ENCODE assay signal across 28 cellular contexts in the genomic region with DNA sequence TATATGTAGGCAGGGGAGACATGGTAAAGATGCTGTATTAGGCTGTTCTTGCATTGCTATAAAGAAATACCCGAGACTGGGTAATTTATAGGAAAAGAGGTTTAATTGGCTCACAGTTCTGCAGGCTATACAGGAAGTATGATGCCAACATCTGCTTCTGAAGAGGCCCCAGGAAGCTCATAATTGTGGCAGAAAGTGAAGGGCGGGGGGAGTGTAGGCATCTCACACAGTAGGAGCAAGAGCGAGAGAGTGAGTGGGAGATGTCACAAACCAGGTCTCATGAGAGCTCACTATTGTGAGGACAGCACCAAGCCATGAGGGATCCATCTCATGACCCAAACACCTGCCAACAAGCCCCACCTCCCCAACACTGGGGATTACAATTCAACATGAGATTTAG. TPM values are rescaled to one million over a fixed set of nuclear protein-coding genes. Genes with fewer than 3 reads are reported as not detected.
DNase-seq lines count a peak whose midpoint lies in the region; ATAC-seq and TF ChIP-seq lines count a peak whose summit lies in the region.
"Had no signal": no experiment of that assay in that cellular context is flagged by ENCODE, and none has a peak within 500 bp of the region (broad histone marks: within the 10 kb centered on the region; RNA-seq: fewer than 3 reads in every experiment).

No MANE protein-coding gene starts in this region.

- H3K9ac ChIP-seq in SK-N-SH (no peak overlapping the region), smooth muscle cell (ENCODE audit: low read depth) (no peak overlapping the region)

- intact Hi-C loops in activated CD8-positive, alpha-beta T cell treated with anti-CD3 and anti-CD28 coated beads for 36 hours (cut with micrococcal nuclease): no loop called here
- intact Hi-C loops in CD8-positive, alpha-beta T cell (cut with DNase I, micrococcal nuclease): loop anchor here in 1 of 2 experiments (5.0 kb wide), 1 partner anchor 34 kb away; no protein-coding TSS in a partner anchor

- WGBS in SK-N-SH (ENCODE audit: low lambda C conversion rate): 98% methylated on average over 3 of the region's 3 CpGs
- WGBS in smooth muscle cell (ENCODE audit: low lambda C conversion rate): 96% methylated on average over 3 of the region's 3 CpGs

- no peaks in the 10 kb centered on the region for H3K9me2 ChIP-seq in SK-N-SH

- peaks cover 64% of the 10 kb centered on the region for H3K4me1 Mint-ChIP-seq in activated CD8-positive, alpha-beta T cell treated with anti-CD3 and anti-CD28 coated beads for 36 hours (ENCODE audit: low read depth)
- H3K4me1 Mint-ChIP-seq in activated CD8-positive, alpha-beta T cell treated with anti-CD3 and anti-CD28 coated beads, Interleukin-2, amount 10 ng/mL, durations not matched to agents 7 days and 5 days (ENCODE audit: low read depth): peaks cover 28% of the 10 kb centered on the region
- H3K4me1 Mint-ChIP-seq in CD8-positive, alpha-beta T cell (ENCODE audit: low read depth): peaks cover 82% of the 10 kb centered on the region
- peaks cover 81 to 85% (median 82%) of the 10 kb centered on the region in 3 donors for H3K4me1 Mint-ChIP-seq in T-cell
- peaks cover 37 to 85% (median 82%) of the 10 kb centered on the region in 4 donors for H3K4me1 Mint-ChIP-seq in naive thymus-derived CD8-positive, alpha-beta T cell

- H3K36me3 ChIP-seq in CD8-positive, alpha-beta T cell (ENCODE audit: insufficient read depth, low read length): no peaks in the 10 kb centered on the region
- peaks cover 0 to 4% of the 10 kb centered on the region in 2 experiments for H3K36me3 ChIP-seq in SK-N-SH (replicated peaks in 1 of 2; ENCODE audit: control insufficient read depth in 1 of 2, insufficient read depth in 2 of 2, low read length in 1 of 2)
- H3K36me3 ChIP-seq in smooth muscle cell (ENCODE audit: low read depth): peaks cover 7% of the 10 kb centered on the region
- H3K36me3 ChIP-seq: neutrophil, prostate gland, vagina had no signal

- H3K27ac ChIP-seq in CD8-positive, alpha-beta T cell (ENCODE audit: low read depth, low read length): no peak overlapping the region
- H3K27ac ChIP-seq in SK-N-SH (ENCODE audit: low read depth in 2 of 2, low read length in 1 of 2) (no peak overlapping the region), smooth muscle cell (ENCODE audit: low read depth) (no peak overlapping the region)
- H3K27ac ChIP-seq: A549, body of pancreas, dorsolateral prefrontal cortex, neutrophil, prostate gland, RWPE1, vagina had no signal

- peaks cover 77% of the 10 kb centered on the region for H3K79me2 ChIP-seq in SK-N-SH (ENCODE audit: insufficient read depth)
- H3K79me2 ChIP-seq in smooth muscle cell (ENCODE audit: low read depth): peaks cover 90% of the 10 kb centered on the region

- no peak for TF ChIP-seq EP300 in SK-N-SH (IDR thresholded peaks at IDR 0.05; ENCODE audit: borderline replicate concordance in 1 of 2, low read depth in 1 of 2, low read length in 1 of 2)

- CTCF ChIA-PET in activated CD8-positive, alpha-beta T cell treated with anti-CD3 and anti-CD28 coated beads for 36 hours (lab: Charles Lee): no interaction called here
- CTCF ChIA-PET in activated CD8-positive, alpha-beta T cell treated with anti-CD3 and anti-CD28 coated beads, Interleukin-2, amount 10 ng/mL, durations not matched to agents 7 days and 5 days (lab: Charles Lee): no interaction called here
- CTCF ChIA-PET in CD8-positive, alpha-beta T cell (lab: Charles Lee): no interaction called here
- CTCF ChIA-PET in T-cell (lab: Charles Lee): no interaction called here
- CTCF ChIA-PET in SK-N-SH (lab: Yijun Ruan, JAX): interaction anchor here (1.0 kb wide), 2 partner anchors 266 to 320 kb away, joined by 3 read pairs; no protein-coding TSS in a partner anchor

- POLR2A ChIA-PET in activated CD8-positive, alpha-beta T cell treated with anti-CD3 and anti-CD28 coated beads for 36 hours (lab: Charles Lee): interaction anchor here (0.5 to 0.6 kb wide), 2 partner anchors 17 to 931 kb away, joined by 3 read pairs; no protein-coding TSS in a partner anchor
- POLR2A ChIA-PET in activated CD8-positive, alpha-beta T cell treated with anti-CD3 and anti-CD28 coated beads, Interleukin-2, amount 10 ng/mL, durations not matched to agents 7 days and 5 days (lab: Charles Lee): interaction anchor here (1.0 kb wide), 1 partner anchor 19 kb away, joined by 3 read pairs; no protein-coding TSS in a partner anchor
- POLR2A ChIA-PET in CD8-positive, alpha-beta T cell (lab: Charles Lee): interaction anchor here (0.8 kb wide), 2 partner anchors 14 to 21 kb away, joined by 3 read pairs; partner anchors contain the start of gene MAN1A2
- POLR2A ChIA-PET in T-cell (lab: Charles Lee): no interaction called here
- POLR2A ChIA-PET in naive thymus-derived CD8-positive, alpha-beta T cell (lab: Charles Lee): interaction anchor here (1.2 kb wide), 1 partner anchor 21 kb away, joined by 3 read pairs; the partner anchor contains the start of gene MAN1A2
- POLR2A ChIA-PET in SK-N-SH (lab: Yijun Ruan, JAX): no interaction called here

- H3K9me3 Mint-ChIP-seq in activated CD8-positive, alpha-beta T cell treated with anti-CD3 and anti-CD28 coated beads for 36 hours: peaks cover 12% of the 10 kb centered on the region
- peaks cover 18% of the 10 kb centered on the region for H3K9me3 Mint-ChIP-seq in activated CD8-positive, alpha-beta T cell treated with anti-CD3 and anti-CD28 coated beads, Interleukin-2, amount 10 ng/mL, durations not matched to agents 7 days and 5 days (ENCODE audit: insufficient read depth)
- H3K9me3 Mint-ChIP-seq in CD8-positive, alpha-beta T cell: peaks cover 8% of the 10 kb centered on the region
- H3K9me3 Mint-ChIP-seq in T-cell: peaks cover 4 to 16% (median 9%) of the 10 kb centered on the region in 3 donors
- H3K9me3 Mint-ChIP-seq in naive thymus-derived CD8-positive, alpha-beta T cell: peaks cover 0 to 14% (median 11%) of the 10 kb centered on the region in 9 donors

- peak; percentile 36 for DNase-seq in activated CD8-positive, alpha-beta T cell treated with anti-CD3 and anti-CD28 coated beads for 36 hours
- DNase-seq in activated CD8-positive, alpha-beta T cell treated with anti-CD3 and anti-CD28 coated beads, Interleukin-2, amount 10 ng/mL, durations not matched to agents 7 days and 5 days: no peak
- DNase-seq in CD8-positive, alpha-beta T cell: no peak
- DNase-seq in T-cell (no peak), NCI-H69 (lab: John Stamatoyannopoulos, UW) (no peak), SK-N-SH (no peak), smooth muscle cell (lab: John Stamatoyannopoulos, UW; ENCODE audit: unreplicated experiment) (no peak)
- DNase-seq in naive thymus-derived CD8-positive, alpha-beta T cell: no peak
- DNase-seq: activated CD4-positive, alpha-beta T cell treated with anti-CD3 and anti-CD28 coated beads for 4 hours; activated CD8-positive, alpha-beta memory T cell treated with anti-CD3 and anti-CD28 coated beads, Interleukin-2, amount 10 ng/mL, durations not matched to agents 7 days and 5 days; body of pancreas; cerebellar nuclear complex; dorsolateral prefrontal cortex; hypothalamus; mesenchymal stem cell; MM.1S; NCI-H1417; NCI-H2029 treated with DMSO at 0.1 percent for 48 hours; NCI-H226 had no signal

- H3K4me3 Mint-ChIP-seq in activated CD8-positive, alpha-beta T cell treated with anti-CD3 and anti-CD28 coated beads for 36 hours: no peak overlapping the region
- no peak overlapping the region for H3K4me3 Mint-ChIP-seq in activated CD8-positive, alpha-beta T cell treated with anti-CD3 and anti-CD28 coated beads, Interleukin-2, amount 10 ng/mL, durations not matched to agents 7 days and 5 days
- H3K4me3 Mint-ChIP-seq in CD8-positive, alpha-beta T cell: no peak overlapping the region
- peak overlapping the region in 1 of 3 donors; percentile 25 for H3K4me3 Mint-ChIP-seq in T-cell
- H3K4me3 Mint-ChIP-seq in naive thymus-derived CD8-positive, alpha-beta T cell: peak overlapping the region in 7 of 10 donors; percentile 0 to 59 (median 27)
- H3K4me3 Mint-ChIP-seq: activated CD8-positive, alpha-beta memory T cell treated with anti-CD3 and anti-CD28 coated beads, Interleukin-2, amount 10 ng/mL, durations not matched to agents 7 days and 5 days; stimulated activated naive CD8-positive, alpha-beta T cell treated with anti-CD3 and anti-CD28 coated beads, Interleukin-15, Interleukin-2, amounts not matched to agents 100 ng/mL and 50 ng/mL, for 24 hours had no signal

- H3K36me3 Mint-ChIP-seq in activated CD8-positive, alpha-beta T cell treated with anti-CD3 and anti-CD28 coated beads for 36 hours (ENCODE audit: low read depth): peaks cover 12% of the 10 kb centered on the region
- H3K36me3 Mint-ChIP-seq in activated CD8-positive, alpha-beta T cell treated with anti-CD3 and anti-CD28 coated beads, Interleukin-2, amount 10 ng/mL, durations not matched to agents 7 days and 5 days (ENCODE audit: low read depth): peaks cover 16% of the 10 kb centered on the region
- H3K36me3 Mint-ChIP-seq in CD8-positive, alpha-beta T cell: peaks cover 5% of the 10 kb centered on the region
- peaks cover 17% of the 10 kb centered on the region for H3K36me3 Mint-ChIP-seq in T-cell
- peaks cover 3 to 21% (median 19%) of the 10 kb centered on the region in 3 donors for H3K36me3 Mint-ChIP-seq in naive thymus-derived CD8-positive, alpha-beta T cell

- no peaks in the 10 kb centered on the region for H3F3A ChIP-seq in SK-N-SH (replicated peaks; ENCODE audit: insufficient read depth)
- no peaks in the 10 kb centered on the region for H3F3A ChIP-seq in smooth muscle cell (ENCODE audit: low read depth)

- no peak for TF ChIP-seq CTCF in activated CD8-positive, alpha-beta T cell treated with anti-CD3 and anti-CD28 coated beads for 36 hours (IDR thresholded peaks at IDR 0.05)
- TF ChIP-seq CTCF in CD8-positive, alpha-beta T cell (IDR thresholded peaks at IDR 0.05): no peak
- TF ChIP-seq CTCF in SK-N-SH (IDR thresholded peaks at IDR 0.05): no peak
- TF ChIP-seq CTCF in smooth muscle cell (IDR thresholded peaks at IDR 0.05; ENCODE audit: borderline replicate concordance, insufficient read depth, poor library complexity, severe bottlenecking): no peak

- ATAC-seq in activated CD8-positive, alpha-beta T cell treated with anti-CD3 and anti-CD28 coated beads for 36 hours: peak; percentile 58
- ATAC-seq in activated CD8-positive, alpha-beta T cell treated with anti-CD3 and anti-CD28 coated beads, Interleukin-2, amount 10 ng/mL, durations not matched to agents 7 days and 5 days: no peak
- ATAC-seq in CD8-positive, alpha-beta T cell: no peak
- peak in 1 of 4 experiments; percentile 43 for ATAC-seq in T-cell (replicated peaks in 1 of 4)
- ATAC-seq in naive thymus-derived CD8-positive, alpha-beta T cell: peak in 1 of 2 donors; percentile 29
- ATAC-seq: A549; activated CD8-positive, alpha-beta memory T cell treated with anti-CD3 and anti-CD28 coated beads, Interleukin-2, amount 10 ng/mL, durations not matched to agents 7 days and 5 days; body of pancreas; HCT116; sciatic nerve had no signal

- H3K27me3 Mint-ChIP-seq in activated CD8-positive, alpha-beta T cell treated with anti-CD3 and anti-CD28 coated beads for 36 hours: no peaks in the 10 kb centered on the region
- H3K27me3 Mint-ChIP-seq in activated CD8-positive, alpha-beta T cell treated with anti-CD3 and anti-CD28 coated beads, Interleukin-2, amount 10 ng/mL, durations not matched to agents 7 days and 5 days (ENCODE audit: low read depth): no peaks in the 10 kb centered on the region
- H3K27me3 Mint-ChIP-seq in CD8-positive, alpha-beta T cell (ENCODE audit: low read depth): no peaks in the 10 kb centered on the region
- H3K27me3 Mint-ChIP-seq in T-cell: no peaks in the 10 kb centered on the region
- H3K27me3 Mint-ChIP-seq in naive thymus-derived CD8-positive, alpha-beta T cell: no peaks in the 10 kb centered on the region
- H3K27me3 Mint-ChIP-seq: activated CD8-positive, alpha-beta memory T cell treated with anti-CD3 and anti-CD28 coated beads, Interleukin-2, amount 10 ng/mL, durations not matched to agents 7 days and 5 days; stimulated activated naive CD8-positive, alpha-beta T cell treated with anti-CD3 and anti-CD28 coated beads, Interleukin-15, Interleukin-2, amounts not matched to agents 100 ng/mL and 50 ng/mL, for 24 hours had no signal

- no peaks in the 10 kb centered on the region for H3K9me3 ChIP-seq in CD8-positive, alpha-beta T cell (ENCODE audit: low read length)
- peaks cover 9% of the 10 kb centered on the region for H3K9me3 ChIP-seq in SK-N-SH
- H3K9me3 ChIP-seq in smooth muscle cell (replicated peaks; ENCODE audit: low read depth): peaks cover 9% of the 10 kb centered on the region
- H3K9me3 ChIP-seq: body of pancreas, neutrophil, prostate gland, vagina had no signal

- H2AFZ ChIP-seq in SK-N-SH (ENCODE audit: low read depth) (no peak overlapping the region), smooth muscle cell (ENCODE audit: low read depth) (no peak overlapping the region)

- H4K20me1 ChIP-seq in SK-N-SH (ENCODE audit: insufficient read depth): peaks cover 32% of the 10 kb centered on the region
- H4K20me1 ChIP-seq in smooth muscle cell (ENCODE audit: low read depth): peaks cover 86% of the 10 kb centered on the region

- peaks cover 34% of the 10 kb centered on the region for H3K4me1 ChIP-seq in CD8-positive, alpha-beta T cell (ENCODE audit: insufficient read depth, low read length)
- H3K4me1 ChIP-seq in SK-N-SH (ENCODE audit: control insufficient read depth in 1 of 2, insufficient read depth in 2 of 2, low read depth in 1 of 2, low read length in 1 of 2) (peaks cover 0 to 4% of the 10 kb centered on the region in 2 experiments; a peak in 2 of 4 replicates), smooth muscle cell (ENCODE audit: low read depth) (peaks cover 11% of the 10 kb centered on the region)
- H3K4me1 ChIP-seq: A549, prostate gland had no signal

- no peaks in the 10 kb centered on the region for H3K27me3 ChIP-seq in CD8-positive, alpha-beta T cell (ENCODE audit: insufficient read depth, low read length)
- H3K27me3 ChIP-seq in SK-N-SH (ENCODE audit: insufficient read depth) (no peaks in the 10 kb centered on the region), smooth muscle cell (ENCODE audit: low read depth) (no peaks in the 10 kb centered on the region)
- H3K27me3 ChIP-seq: body of pancreas, dorsolateral prefrontal cortex, neutrophil, vagina had no signal

- H3K27ac Mint-ChIP-seq in activated CD8-positive, alpha-beta T cell treated with anti-CD3 and anti-CD28 coated beads for 36 hours: peak overlapping the region; percentile 3
- H3K27ac Mint-ChIP-seq in activated CD8-positive, alpha-beta T cell treated with anti-CD3 and anti-CD28 coated beads, Interleukin-2, amount 10 ng/mL, durations not matched to agents 7 days and 5 days: no peak overlapping the region
- H3K27ac Mint-ChIP-seq in CD8-positive, alpha-beta T cell: peak overlapping the region; percentile 72
- H3K27ac Mint-ChIP-seq in T-cell: peak overlapping the region; percentile 47 to 56
- H3K27ac Mint-ChIP-seq in naive thymus-derived CD8-positive, alpha-beta T cell: peak overlapping the region in 6 of 10 donors; percentile 0 to 84 (median 25)
- H3K27ac Mint-ChIP-seq: activated CD8-positive, alpha-beta memory T cell treated with anti-CD3 and anti-CD28 coated beads, Interleukin-2, amount 10 ng/mL, durations not matched to agents 7 days and 5 days; activated T-helper 2 cell treated with anti-CD3 and anti-CD28 coated beads, Interferon-gamma antibody, Interleukin-2, Interleukin-4, amounts not matched to agents 10 μg/mL and 5 μg/mL and 100 μg/mL, durations not matched to agents 14 hours and 24 hours and 36 hours; stimulated activated naive CD8-positive, alpha-beta T cell treated with anti-CD3 and anti-CD28 coated beads, Interleukin-15, Interleukin-2, amounts not matched to agents 100 ng/mL and 50 ng/mL, for 24 hours had no signal

- H3K4me3 ChIP-seq in CD8-positive, alpha-beta T cell (ENCODE audit: low read depth, low read length): no peak overlapping the region
- H3K4me3 ChIP-seq in SK-N-SH (ENCODE audit: low read depth in 2 of 2, low read length in 1 of 2) (no peak overlapping the region), smooth muscle cell (no peak overlapping the region)
- H3K4me3 ChIP-seq: A549, body of pancreas, dorsolateral prefrontal cortex, prostate gland, vagina had no signal

- TF ChIP-seq RAD21 in SK-N-SH (IDR thresholded peaks at IDR 0.05; ENCODE audit: low read length): no peak

- H3K4me2 ChIP-seq in SK-N-SH (no peak overlapping the region), smooth muscle cell (no peak overlapping the region)
- H3K4me2 ChIP-seq: A549 had no signal

RNA-seq across cellular contexts. Expression of gene MAN1A2, which starts 21.1 kb away (rescaled TPM):
- 10 to 100 TPM; 18.3 to 21.1 TPM for total RNA-seq in activated CD8-positive, alpha-beta T cell treated with anti-CD3 and anti-CD28 coated beads for 36 hours
- total RNA-seq in activated CD8-positive, alpha-beta T cell treated with anti-CD3 and anti-CD28 coated beads, Interleukin-2, amount 10 ng/mL, durations not matched to agents 7 days and 5 days: 10 to 100 TPM; 32.8 to 33.2 TPM
- 10 to 100 TPM; 46.5 to 49.3 TPM for total RNA-seq in CD8-positive, alpha-beta T cell
- total RNA-seq in T-cell: 10 to 100 TPM; 43.3 to 64.4 (median 51.4) TPM
- total RNA-seq in naive thymus-derived CD8-positive, alpha-beta T cell: 10 to 100 TPM; 60.3 to 62.0 TPM
- polyA plus RNA-seq in naive thymus-derived CD8-positive, alpha-beta T cell: 10 to 100 TPM; 13.6 to 21.9 (median 21.6) TPM
- 6.0 and 8.7 TPM in 2 replicates for polyA plus RNA-seq in SK-N-SH (2012; rRNA removed)
- 12.3 and 13.2 TPM in 2 replicates for polyA plus RNA-seq in SK-N-SH (2012; cell fraction: cytosol; rRNA removed)
- polyA plus RNA-seq in SK-N-SH (2012; cell fraction: nucleus; rRNA removed): 3.1 and 7.9 TPM in 2 replicates
- total RNA-seq in smooth muscle cell: 41.3 and 48.8 TPM in 2 replicates
- polyA plus RNA-seq in smooth muscle cell: 18.2 and 23.6 TPM in 2 replicates

Comparison
In these comparisons a context has a peak if more than half of its experiments do, and no peak if none do; other contexts are left out.
1. H3K4me3 Mint-ChIP-seq: peak in naive thymus-derived CD8-positive, alpha-beta T cell (7 of 10); none in activated CD8-positive, alpha-beta T cell treated with anti-CD3 and anti-CD28 coated beads for 36 hours (single experiment), activated CD8-positive, alpha-beta T cell treated with anti-CD3 and anti-CD28 coated beads, Interleukin-2, amount 10 ng/mL, durations not matched to agents 7 days and 5 days (single experiment) and CD8-positive, alpha-beta T cell (single experiment).
2. POLR2A ChIA-PET loops: an anchor here in activated CD8-positive, alpha-beta T cell treated with anti-CD3 and anti-CD28 coated beads for 36 hours (0.5 to 0.6 kb wide), activated CD8-positive, alpha-beta T cell treated with anti-CD3 and anti-CD28 coated beads, Interleukin-2, amount 10 ng/mL, durations not matched to agents 7 days and 5 days (1.0 kb wide), CD8-positive, alpha-beta T cell (0.8 kb wide) and naive thymus-derived CD8-positive, alpha-beta T cell (1.2 kb wide); none called in T-cell and SK-N-SH.